ENCODE assay signal across 1 cellular context in genomic region chr2:120550893-120551446, GRCh38.
TF ChIP-seq lines count a peak whose summit lies in the region.

No MANE protein-coding gene starts in this region.

TF ChIP-seq in HepG2, 621 proteins besides CTCF, POLR2A, EP300 and RAD21 (continued from another document and continues in another):
- TF ChIP-seq HBP1 (CRISPR knock-in tag; IDR thresholded peaks at IDR 0.05; ENCODE audit: low read depth) = peak; percentile 52; the same call in 1 of the 2 replicates
- peak; percentile 74 for TF ChIP-seq DRAP1 (CRISPR knock-in tag; IDR thresholded peaks at IDR 0.05)
- TF ChIP-seq HDAC6 (IDR thresholded peaks at IDR 0.05; ENCODE audit: low read depth, low read length) = 0 out of 2 replicates have a peak, but pooled peaks have one; percentile 57
- peak; percentile 97 for TF ChIP-seq PHF21A (CRISPR knock-in tag; IDR thresholded peaks at IDR 0.05)
- peak; percentile 96 for TF ChIP-seq ZNF331 (CRISPR knock-in tag; IDR thresholded peaks at IDR 0.05)
- TF ChIP-seq CC2D1A (CRISPR knock-in tag; IDR thresholded peaks at IDR 0.05) = 0 out of 2 replicates have a peak, but pooled peaks have one; percentile 94
- TF ChIP-seq NFE2L1 (CRISPR knock-in tag; IDR thresholded peaks at IDR 0.05; ENCODE audit: borderline replicate concordance) = no peak
- peak; percentile 67; the same call in 1 of the 2 replicates for TF ChIP-seq YEATS2 (CRISPR knock-in tag; IDR thresholded peaks at IDR 0.05; ENCODE audit: borderline replicate concordance)
- no peak for TF ChIP-seq CENPT (CRISPR knock-in tag; IDR thresholded peaks at IDR 0.05; ENCODE audit: low read depth)
- peak in 1 of 2 experiments; percentile 46; a peak in 1 of 4 replicates for TF ChIP-seq REST (IDR thresholded peaks at IDR 0.05; ENCODE audit: borderline replicate concordance in 1 of 2, low read depth in 1 of 2, low read length in 2 of 2)
- no peak for TF ChIP-seq RARG (CRISPR knock-in tag; IDR thresholded peaks at IDR 0.05; ENCODE audit: low read depth)
- TF ChIP-seq ZNF256 (CRISPR knock-in tag; conservative IDR thresholded peaks at IDR 0.05) = peak; percentile 81; the same call in 1 of the 2 replicates
- TF ChIP-seq ZKSCAN1 (IDR thresholded peaks at IDR 0.05; ENCODE audit: low read length) = no peak
- no peak for TF ChIP-seq ZNF557 (CRISPR knock-in tag; IDR thresholded peaks at IDR 0.05)
- peak; percentile 88 for TF ChIP-seq SAP130 (CRISPR knock-in tag; IDR thresholded peaks at IDR 0.05; ENCODE audit: low read depth)
- TF ChIP-seq ZNF878 (CRISPR knock-in tag; IDR thresholded peaks at IDR 0.05) = peak; percentile 86
- no peak; the same call in 1 of the 2 replicates for TF ChIP-seq NFIC (IDR thresholded peaks at IDR 0.05; ENCODE audit: low read length)
- no peak for TF ChIP-seq STAT5B (CRISPR knock-in tag; IDR thresholded peaks at IDR 0.05)
- no peak for TF ChIP-seq ZFP36L2 (CRISPR knock-in tag; IDR thresholded peaks at IDR 0.05)
- TF ChIP-seq ZMYM4 (CRISPR knock-in tag; IDR thresholded peaks at IDR 0.05) = peak; percentile 93
- no peak for TF ChIP-seq SRSF9 (IDR thresholded peaks at IDR 0.05; ENCODE audit: borderline replicate concordance, insufficient read depth, low read depth, low read length, poor library complexity, severe bottlenecking)
- peak; percentile 94 for TF ChIP-seq ZNF264 (CRISPR knock-in tag; IDR thresholded peaks at IDR 0.05)
- peak; percentile 99 for TF ChIP-seq SALL1 (CRISPR knock-in tag; IDR thresholded peaks at IDR 0.05)
- peak; percentile 49; the same call in 1 of the 2 replicates for TF ChIP-seq ZNF670 (CRISPR knock-in tag; IDR thresholded peaks at IDR 0.05; ENCODE audit: borderline replicate concordance)
- TF ChIP-seq BCL6 (CRISPR knock-in tag; IDR thresholded peaks at IDR 0.05) = peak; percentile 96
- TF ChIP-seq GLMP (CRISPR knock-in tag; IDR thresholded peaks at IDR 0.05; ENCODE audit: borderline replicate concordance) = no peak
- TF ChIP-seq ZNF510 (CRISPR knock-in tag; IDR thresholded peaks at IDR 0.05; ENCODE audit: low read depth) = 0 out of 2 replicates have a peak, but pooled peaks have one; percentile 70
- TF ChIP-seq ZNF546 (CRISPR knock-in tag; conservative IDR thresholded peaks at IDR 0.05) = 0 out of 2 replicates have a peak, but pooled peaks have one; percentile 15
- TF ChIP-seq NFE2L2 (IDR thresholded peaks at IDR 0.05; ENCODE audit: low read length) = no peak
- TF ChIP-seq ELF4 (CRISPR knock-in tag; IDR thresholded peaks at IDR 0.05; ENCODE audit: borderline replicate concordance) = no peak
- peak; percentile 75; the same call in 1 of the 2 replicates for TF ChIP-seq ZFP37 (CRISPR knock-in tag; IDR thresholded peaks at IDR 0.05; ENCODE audit: borderline replicate concordance)
- no peak for TF ChIP-seq SRSF4 (IDR thresholded peaks at IDR 0.05; ENCODE audit: low read depth, low read length, poor library complexity, severe bottlenecking)
- TF ChIP-seq MXD3 (CRISPR knock-in tag; IDR thresholded peaks at IDR 0.05) = no peak
- TF ChIP-seq PHF8 (CRISPR knock-in tag; IDR thresholded peaks at IDR 0.05) = no peak
- TF ChIP-seq GTF2F1 (IDR thresholded peaks at IDR 0.05; ENCODE audit: low read length) = no peak
- TF ChIP-seq ELF3 (CRISPR knock-in tag; IDR thresholded peaks at IDR 0.05) = peak; percentile 80
- TF ChIP-seq ZBTB7B (CRISPR knock-in tag; IDR thresholded peaks at IDR 0.05) = peak; percentile 99
- peak; percentile 83 for TF ChIP-seq FOSL2 (CRISPR knock-in tag; IDR thresholded peaks at IDR 0.05)
- no peak for TF ChIP-seq GZF1 (CRISPR knock-in tag; IDR thresholded peaks at IDR 0.05)
- peak; percentile 94; the same call in 1 of the 2 replicates for TF ChIP-seq RXRA (CRISPR knock-in tag; IDR thresholded peaks at IDR 0.05)
- TF ChIP-seq ELK4 (CRISPR knock-in tag; IDR thresholded peaks at IDR 0.05; ENCODE audit: borderline replicate concordance) = no peak
- TF ChIP-seq ZNF619 (CRISPR knock-in tag; IDR thresholded peaks at IDR 0.05) = no peak
- TF ChIP-seq CHD2 (IDR thresholded peaks at IDR 0.05; ENCODE audit: low read depth, low read length) = no peak
- TF ChIP-seq CSRNP2 (CRISPR knock-in tag; conservative IDR thresholded peaks at IDR 0.05; ENCODE audit: low read depth) = no peak
- no peak for TF ChIP-seq PRPF4 (IDR thresholded peaks at IDR 0.05; ENCODE audit: low read depth, low read length, poor library complexity, severe bottlenecking)
- TF ChIP-seq ZBTB49 (CRISPR knock-in tag; IDR thresholded peaks at IDR 0.05; ENCODE audit: borderline replicate concordance) = no peak
- TF ChIP-seq SMAD1 (CRISPR knock-in tag; IDR thresholded peaks at IDR 0.05; ENCODE audit: borderline replicate concordance, low read depth) = no peak
- peak; percentile 76; the same call in 1 of the 2 replicates for TF ChIP-seq SSRP1 (CRISPR knock-in tag; IDR thresholded peaks at IDR 0.05)
- TF ChIP-seq ZNF724P (CRISPR knock-in tag; IDR thresholded peaks at IDR 0.05; ENCODE audit: borderline replicate concordance) = peak; percentile 62; the same call in 1 of the 2 replicates
- no peak for TF ChIP-seq FLYWCH1 (CRISPR knock-in tag; IDR thresholded peaks at IDR 0.05)
- TF ChIP-seq ZNF850 (CRISPR knock-in tag; conservative IDR thresholded peaks at IDR 0.05) = no peak
- TF ChIP-seq CCDC6 (CRISPR knock-in tag; IDR thresholded peaks at IDR 0.05) = peak; percentile 59; the same call in 1 of the 2 replicates
- TF ChIP-seq IRF1 (CRISPR knock-in tag; IDR thresholded peaks at IDR 0.05; ENCODE audit: low read depth) = no peak
- no peak for TF ChIP-seq NR3C1 (CRISPR knock-in tag; IDR thresholded peaks at IDR 0.05)
- TF ChIP-seq ZNF678 (CRISPR knock-in tag; IDR thresholded peaks at IDR 0.05) = no peak
- TF ChIP-seq PCBP1 (IDR thresholded peaks at IDR 0.05; ENCODE audit: borderline replicate concordance, low read depth, low read length) = no peak
- TF ChIP-seq ZNF616 (CRISPR knock-in tag; IDR thresholded peaks at IDR 0.05; ENCODE audit: low read depth) = no peak
- TF ChIP-seq KDM2A (CRISPR knock-in tag; IDR thresholded peaks at IDR 0.05; ENCODE audit: borderline replicate concordance, low read depth) = peak; percentile 35; the same call in 1 of the 2 replicates
- TF ChIP-seq ZNF160 (CRISPR knock-in tag; IDR thresholded peaks at IDR 0.05) = no peak; the same call in 1 of the 2 replicates
- no peak for TF ChIP-seq NR1H2 (CRISPR knock-in tag; IDR thresholded peaks at IDR 0.05; ENCODE audit: borderline replicate concordance, low read depth)
- no peak for TF ChIP-seq NFYB (CRISPR knock-in tag; IDR thresholded peaks at IDR 0.05)
- no peak for TF ChIP-seq HMGA1 (CRISPR knock-in tag; conservative IDR thresholded peaks at IDR 0.05)
- TF ChIP-seq PBX2 (CRISPR knock-in tag; IDR thresholded peaks at IDR 0.05) = no peak
